Comparison of ENCODE assay signal across 33 cellular contexts in the genomic region with DNA sequence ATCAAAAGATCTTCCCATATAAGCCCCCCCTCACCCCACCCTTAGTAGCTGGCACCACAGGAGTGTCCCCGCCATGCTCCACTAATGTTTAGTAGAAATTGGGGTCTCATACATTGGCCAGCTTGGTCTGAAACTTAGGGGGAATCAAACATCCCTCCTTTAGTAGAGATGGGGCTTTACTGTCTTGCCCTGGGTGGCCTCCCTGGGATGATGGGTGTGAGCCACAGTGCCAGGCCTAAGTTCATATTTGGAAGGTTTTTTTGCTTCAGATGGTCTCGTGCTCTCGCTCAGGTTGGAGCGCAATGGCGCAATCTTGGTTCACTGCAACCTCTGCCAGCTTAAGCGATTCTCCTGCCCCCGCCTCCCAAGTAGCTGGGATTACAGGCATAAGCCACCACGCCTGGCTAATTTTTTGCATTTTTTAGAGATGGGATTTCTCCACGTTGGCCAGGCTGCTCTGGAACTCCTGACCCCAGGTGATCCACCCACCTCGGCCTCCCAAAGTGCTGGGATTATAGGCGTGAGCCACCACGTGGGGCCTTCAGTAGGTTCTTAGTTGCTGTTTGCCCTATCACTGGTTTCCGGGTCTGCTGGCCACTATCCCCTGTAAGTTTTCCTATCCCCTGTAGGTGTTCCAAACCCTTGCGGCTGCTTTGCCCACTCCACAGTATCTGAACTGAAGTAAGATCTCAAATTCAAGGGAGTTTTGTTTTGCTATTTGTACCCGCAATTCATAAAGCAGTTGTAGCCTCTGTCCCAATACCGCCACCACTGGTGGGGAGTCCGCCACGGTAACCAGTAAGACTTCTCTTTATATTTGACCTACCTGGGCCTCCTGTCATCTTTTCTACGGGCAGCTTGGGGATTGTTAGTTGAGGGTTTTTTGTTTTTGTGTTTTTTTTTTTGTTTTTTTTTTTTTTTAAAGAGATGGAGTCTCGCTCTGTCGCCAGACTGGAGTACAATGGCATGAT. TPM values are rescaled to one million over a fixed set of nuclear protein-coding genes. Genes with fewer than 3 reads are reported as not detected.
"Had no signal": no experiment of that assay in that cellular context is flagged by ENCODE, and none has a peak within 500 bp of the region (broad histone marks: within the 10 kb centered on the region; RNA-seq: fewer than 3 reads in every experiment).

No MANE protein-coding gene starts in this region.

- H3K9me3 Mint-ChIP-seq: activated CD4-positive, alpha-beta T cell treated with anti-CD3 and anti-CD28 coated beads, Interleukin-2, amount 10 ng/mL, durations not matched to agents 7 days and 5 days; activated naive CD4-positive, alpha-beta T cell treated with anti-CD3 and anti-CD28 coated beads, Interleukin-2, amount 50 U/mL, for 24 hours; activated T-cell treated with anti-CD3 and anti-CD28 coated beads, Interleukin-2, amount 50 U/mL, for 24 hours; activated T-helper 2 cell treated with anti-CD3 and anti-CD28 coated beads, Interferon-gamma antibody, Interleukin-2, Interleukin-4, amounts not matched to agents 10 μg/mL and 5 μg/mL and 100 μg/mL, durations not matched to agents 14 hours and 24 hours and 36 hours; central memory CD8-positive, alpha-beta T cell; T-helper 2 cell treated with Interferon-gamma antibody and Interleukin-4, amounts not matched to agents 5 μg/mL and 100 μg/mL, for 36 hours had no signal

- H3K36me3 Mint-ChIP-seq: activated naive CD4-positive, alpha-beta T cell treated with anti-CD3 and anti-CD28 coated beads, Interleukin-2, amount 50 U/mL, for 24 hours; activated naive CD8-positive, alpha-beta T cell treated with anti-CD3 and anti-CD28 coated beads, Interleukin-2, amount 10 ng/mL, durations not matched to agents 7 days and 5 days had no signal

- H3K27ac ChIP-seq: ascending aorta, cardiac muscle cell had no signal

- H3K4me1 Mint-ChIP-seq: activated CD4-positive, alpha-beta T cell treated with anti-CD3 and anti-CD28 coated beads, Interleukin-2, amount 10 ng/mL, durations not matched to agents 7 days and 5 days; activated naive CD4-positive, alpha-beta T cell treated with anti-CD3 and anti-CD28 coated beads, Interleukin-2, amount 50 U/mL, for 24 hours; activated naive CD8-positive, alpha-beta T cell treated with anti-CD3 and anti-CD28 coated beads, Interleukin-2, amount 10 ng/mL, durations not matched to agents 7 days and 5 days; central memory CD8-positive, alpha-beta T cell had no signal

- H3K27me3 Mint-ChIP-seq: central memory CD8-positive, alpha-beta T cell had no signal

- H3K27ac Mint-ChIP-seq: activated CD4-positive, alpha-beta T cell treated with anti-CD3 and anti-CD28 coated beads for 36 hours; activated CD4-positive, alpha-beta T cell treated with anti-CD3 and anti-CD28 coated beads, Interleukin-2, amount 10 ng/mL, durations not matched to agents 7 days and 5 days; activated CD8-positive, alpha-beta T cell treated with anti-CD3 and anti-CD28 coated beads, Interleukin-2, amount 10 ng/mL, durations not matched to agents 7 days and 5 days; activated naive CD4-positive, alpha-beta T cell treated with anti-CD3 and anti-CD28 coated beads, Interleukin-2, amount 50 U/mL, for 24 hours; activated naive CD8-positive, alpha-beta T cell treated with anti-CD3 and anti-CD28 coated beads, Interleukin-2, amount 10 ng/mL, durations not matched to agents 7 days and 5 days; activated T-cell treated with anti-CD3 and anti-CD28 coated beads, Interleukin-2, amount 50 U/mL, for 24 hours; activated T-helper 2 cell treated with anti-CD3 and anti-CD28 coated beads, Interferon-gamma antibody, Interleukin-2, Interleukin-4, amounts not matched to agents 10 μg/mL and 5 μg/mL and 100 μg/mL, durations not matched to agents 14 hours and 24 hours and 36 hours; T-helper 2 cell treated with Interferon-gamma antibody and Interleukin-4, amounts not matched to agents 5 μg/mL and 100 μg/mL, for 36 hours had no signal

- DNase-seq: activated CD4-positive, alpha-beta T cell treated with anti-CD3 and anti-CD28 coated beads for 36 hours; activated CD4-positive, alpha-beta T cell treated with anti-CD3 and anti-CD28 coated beads, Interleukin-2, amount 10 ng/mL, durations not matched to agents 7 days and 5 days; activated CD4-positive, alpha-beta T cell treated with anti-CD3 and anti-CD28 coated beads, Interleukin-2, amount 50 U/mL, for 48 hours; activated CD8-positive, alpha-beta T cell treated with anti-CD3 and anti-CD28 coated beads, Interleukin-2, amount 10 ng/mL, durations not matched to agents 7 days and 5 days; activated gamma-delta T cell; activated naive CD4-positive, alpha-beta T cell treated with Interleukin-2 at 50 U/mL for 16 hours; activated naive CD8-positive, alpha-beta T cell treated with anti-CD3 and anti-CD28 coated beads, Interleukin-2, amount 10 ng/mL, durations not matched to agents 7 days and 5 days; activated T-cell treated with anti-CD3 and anti-CD28 coated beads, Interleukin-2, amount 50 U/mL, for 24 hours; amygdala; MM.1S; MV-4-11; NCI-H1092; NCI-H1436 treated with DMSO at 0.1 percent for 48 hours; NCI-H1694 treated with DMSO at 0.1 percent for 48 hours; NCI-H2029; NCI-H2171; NCI-H510A; NCI-H526; NCI-H748 treated with DMSO at 0.1 percent for 48 hours; NK-92 treated with Interleukin-12 subunit alpha and Interleukin-12 subunit beta, amount 100 ng/mL, for 24 hours; OCI-M1; Right ventricle myocardium superior; SW 1271 had no signal

- H3K36me3 ChIP-seq: ascending aorta, cardiac muscle cell had no signal

- H3K27me3 ChIP-seq: ascending aorta, cardiac muscle cell had no signal

- H3K4me1 ChIP-seq: ascending aorta had no signal

- H3K9me3 ChIP-seq: ascending aorta had no signal

- ATAC-seq: activated CD4-positive, alpha-beta T cell treated with anti-CD3 and anti-CD28 coated beads for 36 hours; activated CD4-positive, CD25-positive, alpha-beta regulatory T cell treated with anti-CD3 and anti-CD28 coated beads, Interleukin-2, amount 50 U/mL, for 24 hours; activated CD8-positive, alpha-beta T cell treated with anti-CD3 and anti-CD28 coated beads, Interleukin-2, amount 10 ng/mL, durations not matched to agents 7 days and 5 days had no signal

- H3K4me3 ChIP-seq: ascending aorta, cardiac muscle cell had no signal

- H3K4me3 Mint-ChIP-seq: activated CD4-positive, alpha-beta T cell treated with anti-CD3 and anti-CD28 coated beads for 36 hours; activated CD4-positive, alpha-beta T cell treated with anti-CD3 and anti-CD28 coated beads, Interleukin-2, amount 10 ng/mL, durations not matched to agents 7 days and 5 days; activated CD8-positive, alpha-beta T cell treated with anti-CD3 and anti-CD28 coated beads, Interleukin-2, amount 10 ng/mL, durations not matched to agents 7 days and 5 days; activated naive CD4-positive, alpha-beta T cell treated with anti-CD3 and anti-CD28 coated beads, Interleukin-2, amount 50 U/mL, for 24 hours; activated naive CD8-positive, alpha-beta T cell treated with anti-CD3 and anti-CD28 coated beads, Interleukin-2, amount 10 ng/mL, durations not matched to agents 7 days and 5 days; activated T-cell treated with anti-CD3 and anti-CD28 coated beads, Interleukin-2, amount 50 U/mL, for 24 hours; central memory CD8-positive, alpha-beta T cell; T-helper 2 cell treated with Interferon-gamma antibody and Interleukin-4, amounts not matched to agents 5 μg/mL and 100 μg/mL, for 36 hours had no signal

RNA-seq across cellular contexts. Expression of a gene that starts 34.1 kb away (rescaled TPM):
- total RNA-seq: activated CD4-positive, alpha-beta T cell treated with anti-CD3 and anti-CD28 coated beads for 36 hours; activated CD4-positive, alpha-beta T cell treated with anti-CD3 and anti-CD28 coated beads, Interleukin-2, amount 10 ng/mL, durations not matched to agents 7 days and 5 days; activated CD8-positive, alpha-beta T cell treated with anti-CD3 and anti-CD28 coated beads, Interleukin-2, amount 10 ng/mL, durations not matched to agents 7 days and 5 days; activated naive CD8-positive, alpha-beta T cell treated with anti-CD3 and anti-CD28 coated beads, Interleukin-2, amount 10 ng/mL, durations not matched to agents 7 days and 5 days; activated T-helper 2 cell treated with anti-CD3 and anti-CD28 coated beads, Interferon-gamma antibody, Interleukin-2, Interleukin-4, amounts not matched to agents 10 μg/mL and 5 μg/mL and 100 μg/mL, durations not matched to agents 14 hours and 24 hours and 36 hours; ascending aorta; cardiac muscle cell; chondrocyte; LHCN-M2; T-helper 1 cell treated with Interleukin-12 subunit alpha and Interleukin-12 subunit beta and Interleukin-4 antibody, amounts not matched to agents 30 ng/mL and 1 ng/mL, for 36 hours had no signal
